ENCODE assay signal across 8 cellular contexts in genomic region chr12:8081921-8082577, GRCh38. TPM values are rescaled to one million over a fixed set of nuclear protein-coding genes. Genes with fewer than 3 reads are reported as not detected.
DNase-seq lines count a peak whose midpoint lies in the region; ATAC-seq and TF ChIP-seq lines count a peak whose summit lies in the region.

Gene NECAP1 (plus strand): TSS chr12:8082274. CDS start chr12:8082289, 15 bp downstream.

- H3K4me1 ChIP-seq in BE2C = peaks cover 11% of the 10 kb centered on the region

- peak within 1 kb of the TSS; percentile 97 for H3K27ac Mint-ChIP-seq in activated CD4-positive, alpha-beta T cell treated with anti-CD3 and anti-CD28 coated beads, Interleukin-2, amount 10 ng/mL, durations not matched to agents 24 days and 14 days

- no peaks in the 10 kb centered on the region for H3K9me3 ChIP-seq in BE2C

- H3K4me3 ChIP-seq in BE2C (ENCODE audit: low read depth, low read length) = peak within 1 kb of the TSS; percentile 91
- peak within 1 kb of the TSS; percentile 76 for H3K4me3 ChIP-seq in coronary artery

- no peaks in the 10 kb centered on the region for H3K27me3 Mint-ChIP-seq in activated CD4-positive, alpha-beta T cell treated with anti-CD3 and anti-CD28 coated beads, Interleukin-2, amount 10 ng/mL, durations not matched to agents 24 days and 14 days

- DNase-seq in BE2C = peak; percentile 94
- DNase-seq in GM19240 (ENCODE audit: insufficient read length, low spot score) = peak; percentile 71
- DNase-seq in NCI-H526 (lab: John Stamatoyannopoulos, UW) = peak; percentile 96 to 98
- peak; percentile 99 for DNase-seq in activated CD4-positive, alpha-beta T cell treated with anti-CD3 and anti-CD28 coated beads, Interleukin-2, amount 10 ng/mL, durations not matched to agents 24 days and 14 days
- DNase-seq in coronary artery (ENCODE audit: low spot score) = peak; percentile 97
- DNase-seq in stimulated activated CD4-positive, alpha-beta T cell treated with anti-CD3 and anti-CD28 coated beads, Interleukin-1b, Interleukin-23, amount 100 ng/mL, for 4 hours (ENCODE audit: low read depth in 2 of 2) = peak; percentile 85 to 90

- TF ChIP-seq CTCF in BE2C (IDR thresholded peaks at IDR 0.05; ENCODE audit: low read depth, low read length) (no peak), coronary artery (IDR thresholded peaks at IDR 0.05) (no peak)

- H3K4me3 Mint-ChIP-seq in activated CD4-positive, alpha-beta T cell treated with anti-CD3 and anti-CD28 coated beads, Interleukin-2, amount 10 ng/mL, durations not matched to agents 24 days and 14 days = peak within 1 kb of the TSS; percentile 96

- intact Hi-C loops in activated CD4-positive, alpha-beta T cell treated with anti-CD3 and anti-CD28 coated beads, Interleukin-2, amount 10 ng/mL, durations not matched to agents 24 days and 14 days (cut with micrococcal nuclease) = loop anchor here (1.0 to 5.0 kb wide), 6 partner anchors 16 to 161 kb away; partner anchors contain the start of genes C3AR1, FOXJ2 and SLC2A3

- ATAC-seq in HG03460 (IDR thresholded peaks at IDR 0.05; ENCODE audit: unreplicated experiment) = peak; percentile 89

- no peaks in the 10 kb centered on the region for H3K27me3 ChIP-seq in BE2C
- no peaks in the 10 kb centered on the region for H3K27me3 ChIP-seq in layer of hippocampus (ENCODE audit: control insufficient read depth, insufficient read depth, low read length)

- peak within 1 kb of the TSS; percentile 88 to 96 for H3K27ac ChIP-seq in coronary artery
- peak within 1 kb of the TSS; percentile 88 for H3K27ac ChIP-seq in layer of hippocampus (ENCODE audit: low read depth, low read length)

- no peaks in the 10 kb centered on the region; the same call in 1 of the 2 replicates for H3K36me3 ChIP-seq in BE2C

- peaks cover 11% of the 10 kb centered on the region for H3K36me3 Mint-ChIP-seq in activated CD4-positive, alpha-beta T cell treated with anti-CD3 and anti-CD28 coated beads, Interleukin-2, amount 10 ng/mL, durations not matched to agents 24 days and 14 days (ENCODE audit: low read depth)

- no peaks in the 10 kb centered on the region for H3K9me3 Mint-ChIP-seq in activated CD4-positive, alpha-beta T cell treated with anti-CD3 and anti-CD28 coated beads, Interleukin-2, amount 10 ng/mL, durations not matched to agents 24 days and 14 days

- H3K4me1 Mint-ChIP-seq in activated CD4-positive, alpha-beta T cell treated with anti-CD3 and anti-CD28 coated beads, Interleukin-2, amount 10 ng/mL, durations not matched to agents 24 days and 14 days = peaks cover 33% of the 10 kb centered on the region

RNA-seq across cellular contexts. Expression of gene NECAP1, which starts in this region (rescaled TPM):
- polyA plus RNA-seq in BE2C (2012; ENCODE audit: insufficient read depth, insufficient read length, low read depth) = 101 TPM
- total RNA-seq in activated CD4-positive, alpha-beta T cell treated with anti-CD3 and anti-CD28 coated beads, Interleukin-2, amount 10 ng/mL, durations not matched to agents 24 days and 14 days = 34.8 and 36.2 TPM in 2 replicates

Comparison
In these comparisons a context has a peak if more than half of its experiments do, and no peak if none do; other contexts are left out.
1. Peak in every context shown above with its lines: DNase-seq, ATAC-seq, H3K4me3 ChIP-seq and H3K27ac ChIP-seq.